19 cellular contexts compared by ENCODE assay signal in the genomic region with DNA sequence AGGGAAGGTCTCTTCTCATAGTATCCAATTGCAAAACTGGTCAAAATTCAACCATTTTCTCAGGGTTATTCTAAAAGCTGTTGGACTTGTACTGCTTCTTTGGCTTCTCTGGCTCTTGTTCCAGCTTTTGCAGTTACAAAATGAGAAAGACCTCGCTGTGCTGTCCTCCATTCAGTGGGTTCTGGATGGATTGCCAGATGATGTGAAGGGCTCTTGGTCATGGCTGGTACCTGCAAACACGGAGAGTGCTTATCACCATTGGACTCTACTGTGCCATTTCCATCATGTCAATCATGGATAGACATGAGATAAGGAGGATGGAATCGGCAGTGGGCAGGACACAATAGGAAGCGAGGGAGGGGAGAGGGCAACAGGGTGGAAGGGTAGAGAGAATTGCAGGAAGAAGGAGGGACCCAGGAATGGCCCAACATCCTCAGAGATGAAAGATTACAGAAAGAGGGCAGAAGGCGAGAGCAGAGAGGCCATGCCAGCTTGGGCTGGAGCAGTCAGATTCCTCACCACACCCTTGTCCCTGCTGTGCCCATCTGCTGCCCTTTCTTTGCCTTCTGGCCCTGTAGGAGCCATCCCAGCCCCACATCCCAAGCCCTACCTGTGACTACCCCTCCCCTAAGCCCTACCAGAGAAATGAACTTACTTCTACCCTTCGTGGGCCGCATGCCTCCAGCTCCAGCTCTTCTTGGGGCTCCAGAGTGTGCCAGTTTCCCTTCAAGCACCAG.
DNase-seq lines count a peak whose midpoint lies in the region; ATAC-seq and TF ChIP-seq lines count a peak whose summit lies in the region.
"Had no signal": no experiment of that assay in that cellular context is flagged by ENCODE, and none has a peak within 500 bp of the region (broad histone marks: within the 10 kb centered on the region; RNA-seq: fewer than 3 reads in every experiment).

No MANE protein-coding gene starts in this region.

- peaks cover 47 to 75% of the 10 kb centered on the region in 2 donors for H3K4me1 Mint-ChIP-seq in natural killer cell treated with Interleukin-12 subunit alpha and Interleukin-12 subunit beta and Interleukin-15 and Interleukin-18, amount 100 ng/mL, for 72 hours (ENCODE audit: low read depth in 2 of 2)
- H3K4me1 Mint-ChIP-seq in natural killer cell, result peaks cover 58 to 75% of the 10 kb centered on the region in 2 donors

- no peak overlapping the region for H3K27ac Mint-ChIP-seq in natural killer cell treated with Interleukin-12 subunit alpha and Interleukin-12 subunit beta and Interleukin-15 and Interleukin-18, amount 100 ng/mL, for 72 hours
- no peak overlapping the region for H3K27ac Mint-ChIP-seq in natural killer cell
- H3K27ac Mint-ChIP-seq: CD4-positive, alpha-beta T cell; T-helper 17 cell had no signal

- 85 to 90% methylated on average over 5 to 7 of the region's 7 CpGs for WGBS in esophagus squamous epithelium, 2 donors

- peaks cover 15% of the 10 kb centered on the region for H3K36me3 Mint-ChIP-seq in natural killer cell treated with Interleukin-12 subunit alpha and Interleukin-12 subunit beta and Interleukin-15 and Interleukin-18, amount 100 ng/mL, for 72 hours
- peaks cover 7% of the 10 kb centered on the region for H3K36me3 Mint-ChIP-seq in natural killer cell

- H3K4me3 ChIP-seq in esophagus squamous epithelium, result no peak overlapping the region
- H3K4me3 ChIP-seq: BLaER1 treated with 17β-estradiol and CSF1 and Interleukin-3, amounts not matched to agents 10 nM and 100 nM; Peyer's patch; SJCRH30 had no signal

- peaks cover 0 to 8% (median 0%) of the 10 kb centered on the region in 3 donors for H3K4me1 ChIP-seq in esophagus squamous epithelium
- H3K4me1 ChIP-seq: Peyer's patch, SJCRH30 had no signal

- no peak for TF ChIP-seq CTCF in natural killer cell (IDR thresholded peaks at IDR 0.05)
- TF ChIP-seq CTCF in esophagus squamous epithelium (IDR thresholded peaks at IDR 0.05), result no peak

- H3K4me3 Mint-ChIP-seq in natural killer cell treated with Interleukin-12 subunit alpha and Interleukin-12 subunit beta and Interleukin-15 and Interleukin-18, amount 100 ng/mL, for 72 hours, result no peak overlapping the region
- H3K4me3 Mint-ChIP-seq in natural killer cell, result no peak overlapping the region
- H3K4me3 Mint-ChIP-seq: CD4-positive, alpha-beta T cell; T-helper 17 cell had no signal

- no peak for TF ChIP-seq POLR2A in esophagus squamous epithelium (IDR thresholded peaks at IDR 0.05)

- H3K27me3 ChIP-seq in esophagus squamous epithelium, result no peaks in the 10 kb centered on the region
- H3K27me3 ChIP-seq: BLaER1 treated with 17β-estradiol and CSF1 and Interleukin-3, amounts not matched to agents 10 nM and 100 nM; Peyer's patch had no signal

- no peaks in the 10 kb centered on the region for H3K9me3 ChIP-seq in esophagus squamous epithelium
- H3K9me3 ChIP-seq: BLaER1 treated with 17β-estradiol and CSF1 and Interleukin-3, amounts not matched to agents 10 nM and 100 nM; Peyer's patch; SJCRH30 had no signal

- no peak for ATAC-seq in natural killer cell treated with Interleukin-12 subunit alpha and Interleukin-12 subunit beta and Interleukin-15 and Interleukin-18, amount 100 ng/mL, for 72 hours
- no peak for ATAC-seq in natural killer cell
- ATAC-seq: HCT116, T-helper 17 cell had no signal

- no peak overlapping the region for H3K27ac ChIP-seq in esophagus squamous epithelium
- H3K27ac ChIP-seq: BLaER1 treated with 17β-estradiol and CSF1 and Interleukin-3, amounts not matched to agents 10 nM and 100 nM; Peyer's patch; SJCRH30 had no signal

- no peaks in the 10 kb centered on the region for H3K27me3 Mint-ChIP-seq in natural killer cell treated with Interleukin-12 subunit alpha and Interleukin-12 subunit beta and Interleukin-15 and Interleukin-18, amount 100 ng/mL, for 72 hours
- H3K27me3 Mint-ChIP-seq in natural killer cell (ENCODE audit: low read depth in 2 of 2), result no peaks in the 10 kb centered on the region
- H3K27me3 Mint-ChIP-seq: CD4-positive, alpha-beta T cell; T-helper 17 cell had no signal

- DNase-seq in natural killer cell treated with Interleukin-12 subunit alpha and Interleukin-12 subunit beta and Interleukin-15 and Interleukin-18, amount 100 ng/mL, for 72 hours (ENCODE audit: low spot score), result peak; percentile 39
- DNase-seq in natural killer cell (no peak), NCI-H69 (lab: John Stamatoyannopoulos, UW) (peak; percentile 29), cerebellum (ENCODE audit: low spot score) (peak; percentile 50), NCI-H1105 (lab: John Stamatoyannopoulos, UW) (no peak), esophagus squamous epithelium (lab: John Stamatoyannopoulos, UW) (no peak), NAMALWA (ENCODE audit: low spot score) (no peak)
- DNase-seq: AML-193; CD4-positive, alpha-beta T cell; Kasumi-1; NCI-H1694; NCI-H2081; NCI-H345; NCI-H510A treated with DMSO at 0.1 percent for 48 hours; Peyer's patch; SJCRH30; T-helper 17 cell had no signal

- peaks cover 0 to 4% (median 0%) of the 10 kb centered on the region in 3 donors for H3K36me3 ChIP-seq in esophagus squamous epithelium
- H3K36me3 ChIP-seq: BLaER1 treated with 17β-estradiol and CSF1 and Interleukin-3, amounts not matched to agents 10 nM and 100 nM; Peyer's patch; SJCRH30 had no signal

- no peaks in the 10 kb centered on the region for H3K9me3 Mint-ChIP-seq in natural killer cell treated with Interleukin-12 subunit alpha and Interleukin-12 subunit beta and Interleukin-15 and Interleukin-18, amount 100 ng/mL, for 72 hours
- no peaks in the 10 kb centered on the region for H3K9me3 Mint-ChIP-seq in natural killer cell
- H3K9me3 Mint-ChIP-seq: CD4-positive, alpha-beta T cell had no signal

- intact Hi-C loops in natural killer cell (cut with micrococcal nuclease), result no loop called here
- intact Hi-C loops in esophagus squamous epithelium (cut with DNase I), result no loop called here

Comparison
In these comparisons a context has a peak if more than half of its experiments do, and no peak if none do; other contexts are left out.
1. DNase-seq: peak in natural killer cell treated with Interleukin-12 subunit alpha and Interleukin-12 subunit beta and Interleukin-15 and Interleukin-18, amount 100 ng/mL, for 72 hours (single experiment), NCI-H69 (single experiment) and cerebellum (single experiment); none in natural killer cell (single experiment), NCI-H1105 (single experiment), esophagus squamous epithelium (single experiment) and NAMALWA (single experiment).